In the genomic region with DNA sequence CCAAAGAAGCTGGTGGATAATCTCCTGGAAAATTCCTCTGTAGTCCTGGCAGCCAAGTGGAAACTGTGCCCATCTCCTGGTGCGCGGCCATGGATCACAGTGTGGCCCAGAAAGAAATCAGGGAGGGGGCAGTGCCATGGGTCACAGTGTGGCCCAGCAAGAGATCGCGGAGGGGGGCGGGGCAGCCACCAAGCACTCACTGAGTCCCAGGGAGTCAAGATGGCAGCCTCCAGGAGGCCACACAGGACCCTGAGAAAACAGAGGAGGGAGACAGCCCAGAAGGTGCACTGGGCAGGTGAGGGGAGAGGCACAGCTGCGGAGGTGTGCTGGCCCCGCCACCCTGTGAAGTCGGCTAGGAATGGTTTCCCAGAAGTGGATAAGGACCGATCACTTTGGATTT, we compare ENCODE assay signal across 31 cellular contexts. TPM values are rescaled to one million over a fixed set of nuclear protein-coding genes. Genes with fewer than 3 reads are reported as not detected.
"Had no signal": no experiment of that assay in that cellular context is flagged by ENCODE, and none has a peak within 500 bp of the region (broad histone marks: within the 10 kb centered on the region; RNA-seq: fewer than 3 reads in every experiment).

No MANE protein-coding gene starts in this region.

- DNase-seq: activated CD4-positive, alpha-beta T cell treated with anti-CD3 and anti-CD28 coated beads, Interleukin-2, amount 10 ng/mL, durations not matched to agents 24 days and 14 days; activated CD4-positive, CD25-positive, alpha-beta regulatory T cell treated with anti-CD3 and anti-CD28 coated beads, Interleukin-2, amount 50 U/mL, for 72 hours; activated CD8-positive, alpha-beta T cell treated with anti-CD3 and anti-CD28 coated beads for 36 hours; activated gamma-delta T cell treated with Interleukin-2 at 50 U/mL for 16 hours; activated naive CD4-positive, alpha-beta T cell treated with anti-CD3 and anti-CD28 coated beads, Interleukin-2, amount 50 U/mL, for 16 hours; activated T-cell treated with anti-CD3 and anti-CD28 coated beads for 4 hours; amniotic stem cell; brain microvascular endothelial cell; caudate nucleus; effector CD8-positive, alpha-beta T cell; gastrocnemius medialis; glutamatergic neuron; left cardiac atrium; mammary epithelial cell; naive B cell; stimulated activated CD4-positive, alpha-beta T cell treated with anti-CD3 and anti-CD28 coated beads, Interleukin-15, amount 100 ng/mL, for 24 hours; stimulated activated naive CD8-positive, alpha-beta T cell treated with anti-CD3 and anti-CD28 coated beads, Interleukin-15, Interleukin-2, amounts not matched to agents 100 U/mL and 50 U/mL, for 24 hours; T-helper 17 cell; T1000; trophoblast cell had no signal

- H3K27me3 ChIP-seq: brain microvascular endothelial cell, gastrocnemius medialis, pancreas had no signal

- H3K4me3 ChIP-seq: gastrocnemius medialis, pancreas, psoas muscle, thoracic aorta had no signal

- H3K4me1 ChIP-seq: gastrocnemius medialis, pancreas, psoas muscle had no signal

- H3K27ac ChIP-seq: brain microvascular endothelial cell, gastrocnemius medialis, pancreas, psoas muscle, thoracic aorta had no signal

- H3K36me3 ChIP-seq: brain microvascular endothelial cell, gastrocnemius medialis, pancreas, thoracic aorta had no signal

- H3K36me3 Mint-ChIP-seq: mesothelial cell of epicardium, naive B cell had no signal

- ATAC-seq: activated CD8-positive, alpha-beta T cell treated with anti-CD3 and anti-CD28 coated beads for 36 hours; gastrocnemius medialis; left cardiac atrium; pancreas; psoas muscle; SK-N-SH treated with all-trans-retinoic acid at 6 μM for 48 hours; stimulated activated naive CD8-positive, alpha-beta T cell treated with anti-CD3 and anti-CD28 coated beads, Interleukin-15, Interleukin-2, amounts not matched to agents 100 U/mL and 50 U/mL, for 24 hours; T-helper 17 cell had no signal

- H3K4me3 Mint-ChIP-seq: activated CD4-positive, alpha-beta T cell treated with anti-CD3 and anti-CD28 coated beads, Interleukin-2, amount 10 ng/mL, durations not matched to agents 24 days and 14 days; activated CD8-positive, alpha-beta T cell treated with anti-CD3 and anti-CD28 coated beads for 36 hours; activated T-helper 1 cell treated with anti-CD3 and anti-CD28 coated beads, Interleukin-12 subunit alpha, Interleukin-12 subunit beta, Interleukin-2, Interleukin-4 antibody, amounts not matched to agents 30 ng/mL and 10 ng/mL and 1 ng/mL, durations not matched to agents 14 hours and 24 hours and 36 hours; mesothelial cell of epicardium; naive B cell; T-helper 17 cell had no signal

- H3K9me3 ChIP-seq: gastrocnemius medialis, pancreas, psoas muscle, thoracic aorta had no signal

- H3K9me3 Mint-ChIP-seq: activated CD4-positive, alpha-beta T cell treated with anti-CD3 and anti-CD28 coated beads, Interleukin-2, amount 10 ng/mL, durations not matched to agents 24 days and 14 days; activated CD8-positive, alpha-beta T cell treated with anti-CD3 and anti-CD28 coated beads for 36 hours; activated T-helper 1 cell treated with anti-CD3 and anti-CD28 coated beads, Interleukin-12 subunit alpha, Interleukin-12 subunit beta, Interleukin-2, Interleukin-4 antibody, amounts not matched to agents 30 ng/mL and 10 ng/mL and 1 ng/mL, durations not matched to agents 14 hours and 24 hours and 36 hours; mesothelial cell of epicardium had no signal

- H3K4me1 Mint-ChIP-seq: mesothelial cell of epicardium, T-helper 17 cell had no signal

- H3K27ac Mint-ChIP-seq: activated CD4-positive, alpha-beta T cell treated with anti-CD3 and anti-CD28 coated beads, Interleukin-2, amount 10 ng/mL, durations not matched to agents 24 days and 14 days; activated CD8-positive, alpha-beta T cell treated with anti-CD3 and anti-CD28 coated beads for 36 hours; activated T-helper 1 cell treated with anti-CD3 and anti-CD28 coated beads, Interleukin-12 subunit alpha, Interleukin-12 subunit beta, Interleukin-2, Interleukin-4 antibody, amounts not matched to agents 30 ng/mL and 10 ng/mL and 1 ng/mL, durations not matched to agents 14 hours and 24 hours and 36 hours; mesothelial cell of epicardium; naive B cell; T-helper 17 cell had no signal

RNA-seq across cellular contexts. Expression of gene ATP6V1B1, which starts 8.1 kb away (rescaled TPM):
- total RNA-seq: activated CD4-positive, alpha-beta T cell treated with anti-CD3 and anti-CD28 coated beads, Interleukin-2, amount 10 ng/mL, durations not matched to agents 24 days and 14 days; activated CD8-positive, alpha-beta T cell treated with anti-CD3 and anti-CD28 coated beads for 36 hours; activated T-helper 1 cell treated with anti-CD3 and anti-CD28 coated beads, Interleukin-12 subunit alpha, Interleukin-12 subunit beta, Interleukin-2, Interleukin-4 antibody, amounts not matched to agents 30 ng/mL and 10 ng/mL and 1 ng/mL, durations not matched to agents 14 hours and 24 hours and 36 hours; astrocyte; dermis microvascular lymphatic vessel endothelial cell; liver; mesothelial cell of epicardium; T-helper 17 cell had no signal
- polyA plus RNA-seq: keratinocyte, liver had no signal

RNA-seq across cellular contexts. Expression of gene VAX2, which starts 27.3 kb away (rescaled TPM):
- total RNA-seq: activated CD4-positive, alpha-beta T cell treated with anti-CD3 and anti-CD28 coated beads, Interleukin-2, amount 10 ng/mL, durations not matched to agents 24 days and 14 days; activated CD8-positive, alpha-beta T cell treated with anti-CD3 and anti-CD28 coated beads for 36 hours; activated T-helper 1 cell treated with anti-CD3 and anti-CD28 coated beads, Interleukin-12 subunit alpha, Interleukin-12 subunit beta, Interleukin-2, Interleukin-4 antibody, amounts not matched to agents 30 ng/mL and 10 ng/mL and 1 ng/mL, durations not matched to agents 14 hours and 24 hours and 36 hours; dermis microvascular lymphatic vessel endothelial cell; liver; T-helper 17 cell had no signal
- polyA plus RNA-seq: mammary epithelial cell had no signal

RNA-seq across cellular contexts. Expression of gene ANKRD53, which starts 50.8 kb away (rescaled TPM):
- total RNA-seq: activated CD4-positive, alpha-beta T cell treated with anti-CD3 and anti-CD28 coated beads, Interleukin-2, amount 10 ng/mL, durations not matched to agents 24 days and 14 days; activated CD8-positive, alpha-beta T cell treated with anti-CD3 and anti-CD28 coated beads for 36 hours; activated T-helper 1 cell treated with anti-CD3 and anti-CD28 coated beads, Interleukin-12 subunit alpha, Interleukin-12 subunit beta, Interleukin-2, Interleukin-4 antibody, amounts not matched to agents 30 ng/mL and 10 ng/mL and 1 ng/mL, durations not matched to agents 14 hours and 24 hours and 36 hours had no signal
- polyA plus RNA-seq: keratinocyte, neural cell had no signal
